9 cellular contexts compared by ENCODE assay signal in genomic region chr12:47088021-47088944, GRCh38. TPM values are rescaled to one million over a fixed set of nuclear protein-coding genes. Genes with fewer than 3 reads are reported as not detected.
DNase-seq lines count a peak whose midpoint lies in the region; ATAC-seq, FAIRE-seq and TF ChIP-seq lines count a peak whose summit lies in the region.
"Had no signal": no experiment of that assay in that cellular context is flagged by ENCODE, and none has a peak within 500 bp of the region (broad histone marks: within the 10 kb centered on the region; RNA-seq: fewer than 3 reads in every experiment).

No MANE protein-coding gene starts in this region.

- ATAC-seq in esophagus mucosa = peak; percentile 84
- no peak for ATAC-seq in HG03025 (IDR thresholded peaks at IDR 0.05; ENCODE audit: low FRiP score, unreplicated experiment)

- peak; percentile 96 for DNase-seq in NCI-H510A treated with DMSO at 0.1 percent for 48 hours (lab: John Stamatoyannopoulos, UW)
- DNase-seq in renal cortical epithelial cell (ENCODE audit: low read depth) = peak; percentile 57
- no peak for DNase-seq in GM12891 (ENCODE audit: insufficient read length, low spot score)
- DNase-seq in pons (ENCODE audit: low spot score) = no peak
- no peak for DNase-seq in stimulated activated CD4-positive, alpha-beta T cell treated with anti-CD3 and anti-CD28 coated beads, Interleukin-4, amount 100 ng/mL, for 4 hours
- DNase-seq: activated naive CD8-positive, alpha-beta T cell treated with anti-CD3 and anti-CD28 coated beads, Interleukin-2, amount 10 ng/mL, durations not matched to agents 7 days and 5 days had no signal

- no peak for TF ChIP-seq POLR2A in GM12891 (IDR thresholded peaks at IDR 0.05; ENCODE audit: low read depth, low read length)

- POLR2A ChIA-PET in HEK293 (lab: Yijun Ruan, JAX) = no interaction called here

- H3K9me3 ChIP-seq in HEK293 (ENCODE audit: control insufficient read depth, insufficient read depth, low read depth, low read length) = no peaks in the 10 kb centered on the region

- H3K36me3 ChIP-seq in HEK293 (ENCODE audit: control insufficient read depth in 2 of 2, insufficient read depth in 1 of 2, low read length in 2 of 2) = no peaks in the 10 kb centered on the region

- peaks cover 15% of the 10 kb centered on the region for H3K4me1 ChIP-seq in HEK293 (ENCODE audit: control insufficient read depth, insufficient read depth, low read length)

- TF ChIP-seq CTCF in HEK293 (tag by site-specific recombination; IDR thresholded peaks at IDR 0.05) = no peak

- no peak overlapping the region for H3K27ac ChIP-seq in HEK293 (ENCODE audit: extremely low read depth, low read depth, low read length)

- no peak overlapping the region for H3K4me3 ChIP-seq in HEK293 (ENCODE audit: low read depth, low read length)

- FAIRE-seq in GM12891 (lab: Jason Lieb, UNC) = no peak

- CTCF ChIA-PET in HEK293 (lab: Yijun Ruan, JAX) = no interaction called here

TF ChIP-seq in HEK293, 187 proteins besides CTCF, POLR2A, EP300 and RAD21 (continues in another document):
- no peak for TF ChIP-seq ZXDB (tag by site-specific recombination; IDR thresholded peaks at IDR 0.05)
- peak; percentile 73 for TF ChIP-seq WT1 (tag by site-specific recombination; IDR thresholded peaks at IDR 0.05)
- peak; percentile 79 for TF ChIP-seq PRDM6 (tag by site-specific recombination; IDR thresholded peaks at IDR 0.05)
- TF ChIP-seq OVOL3 (tag by site-specific recombination; IDR thresholded peaks at IDR 0.05) = peak; percentile 53; the same call in 1 of the 2 replicates
- peak; percentile 62 for TF ChIP-seq FEZF1 (tag by site-specific recombination; IDR thresholded peaks at IDR 0.05)
- 0 out of 2 replicates have a peak, but pooled peaks have one; percentile 20 for TF ChIP-seq ZBTB17 (tag by site-specific recombination; IDR thresholded peaks at IDR 0.05)
- TF ChIP-seq ZNF558 (tag by site-specific recombination; IDR thresholded peaks at IDR 0.05) = no peak
- TF ChIP-seq OSR2 (tag by site-specific recombination; IDR thresholded peaks at IDR 0.05) = peak; percentile 75
- no peak for TF ChIP-seq SP2 (tag by site-specific recombination; IDR thresholded peaks at IDR 0.05)
- TF ChIP-seq GLI4 (tag by site-specific recombination; IDR thresholded peaks at IDR 0.05) = no peak
- no peak for TF ChIP-seq ZNF362 (tag by site-specific recombination; IDR thresholded peaks at IDR 0.05)
- TF ChIP-seq ZNF398 (tag by site-specific recombination; IDR thresholded peaks at IDR 0.05) = no peak
- no peak for TF ChIP-seq MZF1 (tag by site-specific recombination; IDR thresholded peaks at IDR 0.05; ENCODE audit: borderline replicate concordance)
- TF ChIP-seq ZNF37A (tag by site-specific recombination; IDR thresholded peaks at IDR 0.05) = no peak

TF ChIP-seq in GM12891, 5 proteins besides CTCF, POLR2A, EP300 and RAD21:
- TF ChIP-seq TAF1 (IDR thresholded peaks at IDR 0.05; ENCODE audit: low read depth, low read length) (no peak), SPI1 (IDR thresholded peaks at IDR 0.05; ENCODE audit: low read depth, low read length) (no peak), PAX5 (IDR thresholded peaks at IDR 0.05; ENCODE audit: insufficient read depth, low read length, severe bottlenecking) (no peak), POU2F2 (IDR thresholded peaks at IDR 0.05; ENCODE audit: low read depth, low read length) (no peak), POLR2AphosphoS5 (IDR thresholded peaks at IDR 0.05; ENCODE audit: low read depth, low read length) (no peak)
TF ChIP-seq in GM12891: peak in this region for 0.

RNA-seq across cellular contexts. Expression of gene AMIGO2, which starts 8.5 kb away (rescaled TPM):
- total RNA-seq in esophagus mucosa (1.5 TPM), renal cortical epithelial cell (154 and 312 TPM in 2 replicates)
- polyA plus RNA-seq in GM12891 (2012; ENCODE audit: low read depth, missing spikeins) = not detected

RNA-seq across cellular contexts. Expression of gene PCED1B, which starts 8.9 kb away (rescaled TPM):
- total RNA-seq in esophagus mucosa (1.7 TPM), renal cortical epithelial cell (1.6 and 3.5 TPM in 2 replicates)
- 1.8 TPM for polyA plus RNA-seq in GM12891 (2012; ENCODE audit: low read depth, missing spikeins)

Comparison
In these comparisons a context has a peak if more than half of its experiments do, and no peak if none do; other contexts are left out.
1. DNase-seq: peak in NCI-H510A treated with DMSO at 0.1 percent for 48 hours (single experiment) and renal cortical epithelial cell (single experiment); none in GM12891 (single experiment), pons (single experiment) and stimulated activated CD4-positive, alpha-beta T cell treated with anti-CD3 and anti-CD28 coated beads, Interleukin-4, amount 100 ng/mL, for 4 hours (0 of 2).
2. RNA of gene AMIGO2, which starts 8.5 kb away (total RNA-seq): 154 to 312 TPM in renal cortical epithelial cell; 1.5 TPM in esophagus mucosa (single experiment); every median in the first group is over 10 times any median in the second.